In the genomic region with DNA sequence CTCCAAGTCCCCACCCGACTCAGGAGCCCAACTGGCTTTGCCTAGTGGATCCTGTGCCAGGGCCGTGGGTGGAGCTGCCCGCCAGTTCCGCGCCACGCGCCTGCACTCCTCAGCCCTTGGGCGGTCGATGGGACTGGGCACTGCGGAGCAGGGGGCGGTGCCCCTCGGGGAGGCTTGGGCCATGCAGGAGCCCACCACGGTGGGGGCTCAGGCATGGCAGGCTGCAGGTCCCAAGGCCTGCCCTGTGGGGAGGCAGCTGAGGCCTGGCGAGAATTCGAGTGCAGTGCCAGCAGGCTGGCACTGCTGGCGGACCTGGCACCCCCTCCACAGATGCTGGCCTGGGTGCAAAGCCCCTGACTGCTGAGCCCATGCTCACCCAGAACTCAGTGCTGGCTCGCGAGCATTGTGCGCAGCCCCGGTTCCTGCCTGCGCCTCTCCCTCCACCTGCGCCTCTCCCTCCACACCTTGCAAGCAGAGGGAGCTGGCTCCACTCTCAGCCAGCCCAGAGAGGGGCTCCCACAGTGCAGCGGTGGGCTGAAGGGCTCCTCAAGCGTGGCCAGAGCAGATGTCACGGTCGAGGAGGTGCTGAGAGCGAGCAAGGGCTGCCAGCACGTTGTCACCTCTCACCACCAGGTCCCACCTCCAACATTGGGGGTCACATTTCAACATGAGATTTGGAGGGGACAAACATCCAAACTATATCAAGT, we compare ENCODE assay signal across 22 cellular contexts.
"Had no signal": no experiment of that assay in that cellular context is flagged by ENCODE, and none has a peak within 500 bp of the region (broad histone marks: within the 10 kb centered on the region; RNA-seq: fewer than 3 reads in every experiment).

No MANE protein-coding gene starts in this region.

- H3K27me3 ChIP-seq: MG63, Peyer's patch, SJCRH30 had no signal

- H2AFZ ChIP-seq: PC-9 had no signal

- H3K4me2 ChIP-seq: PC-9 had no signal

- H3K4me1 ChIP-seq: Peyer's patch, SJCRH30 had no signal

- DNase-seq: IMR-90, Karpas-422, KG1, MG63, NCI-H1092 treated with DMSO at 0.1 percent for 48 hours, NCI-H1436, NCI-H187, NCI-H2029, NCI-H2081 treated with DMSO at 0.1 percent for 48 hours, NCI-H2171, NCI-H226, NCI-H446, NCI-H510A, NCI-H524 treated with DMSO at 0.1 percent for 48 hours, NCI-H69, NCI-H774, PC-9, Peyer's patch, SHP77 treated with DMSO at 0.1 percent for 48 hours, SJCRH30 had no signal

- ATAC-seq: Right ventricle myocardium inferior, SK-N-SH treated with all-trans-retinoic acid at 6 μM for 48 hours had no signal

- H3K4me3 ChIP-seq: MG63, PC-9, Peyer's patch, SJCRH30 had no signal

- H3K36me3 ChIP-seq: Peyer's patch had no signal

- H3K9me3 ChIP-seq: MG63, Peyer's patch, SJCRH30 had no signal

- H3K27ac ChIP-seq: PC-9, Peyer's patch, SJCRH30 had no signal
